Comparison of ENCODE assay signal across 8 cellular contexts in genomic region chr16:79601092-79601977, GRCh38. TPM values are rescaled to one million over a fixed set of nuclear protein-coding genes. Genes with fewer than 3 reads are reported as not detected.
DNase-seq lines count a peak whose midpoint lies in the region; ATAC-seq and TF ChIP-seq lines count a peak whose summit lies in the region.

No MANE protein-coding gene starts in this region.

- peak overlapping the region; percentile 48 for H3K27ac Mint-ChIP-seq in activated T-helper 2 cell treated with anti-CD3 and anti-CD28 coated beads, Interferon-gamma antibody, Interleukin-2, Interleukin-4, amounts not matched to agents 10 μg/mL and 5 μg/mL and 100 μg/mL, durations not matched to agents 14 hours and 24 hours and 36 hours
- peak overlapping the region; percentile 6 for H3K27ac Mint-ChIP-seq in neural crest cell (ENCODE audit: unreplicated experiment)

- H3K4me3 ChIP-seq in AG10803 (ENCODE audit: low read length) = peak overlapping the region; percentile 56

- TF ChIP-seq POLR2A in GM18505 (IDR thresholded peaks at IDR 0.05; ENCODE audit: borderline replicate concordance, extremely low read depth, insufficient read depth, insufficient read length) = no peak

- TF ChIP-seq CTCF in AG10803 (conservative IDR thresholded peaks at IDR 0.05; ENCODE audit: low read length) = no peak
- TF ChIP-seq CTCF in neural crest cell (conservative IDR thresholded peaks at IDR 0.05) = no peak

- ATAC-seq in GM18505 (IDR thresholded peaks at IDR 0.05; ENCODE audit: unreplicated experiment) (no peak), GM19463 (IDR thresholded peaks at IDR 0.05; ENCODE audit: unreplicated experiment) (no peak)

- peak overlapping the region; percentile 96 for H3K4me3 Mint-ChIP-seq in activated T-helper 2 cell treated with anti-CD3 and anti-CD28 coated beads, Interferon-gamma antibody, Interleukin-2, Interleukin-4, amounts not matched to agents 10 μg/mL and 5 μg/mL and 100 μg/mL, durations not matched to agents 14 hours and 24 hours and 36 hours (ENCODE audit: low read depth)
- H3K4me3 Mint-ChIP-seq in neural crest cell = peak overlapping the region; percentile 96

- peaks cover 25% of the 10 kb centered on the region for H3K36me3 Mint-ChIP-seq in activated T-helper 2 cell treated with anti-CD3 and anti-CD28 coated beads, Interferon-gamma antibody, Interleukin-2, Interleukin-4, amounts not matched to agents 10 μg/mL and 5 μg/mL and 100 μg/mL, durations not matched to agents 14 hours and 24 hours and 36 hours (ENCODE audit: low read depth)
- no peaks in the 10 kb centered on the region for H3K36me3 Mint-ChIP-seq in neural crest cell (ENCODE audit: low read depth)

- H3K4me1 Mint-ChIP-seq in activated T-helper 2 cell treated with anti-CD3 and anti-CD28 coated beads, Interferon-gamma antibody, Interleukin-2, Interleukin-4, amounts not matched to agents 10 μg/mL and 5 μg/mL and 100 μg/mL, durations not matched to agents 14 hours and 24 hours and 36 hours (ENCODE audit: low read depth) = peaks cover 47% of the 10 kb centered on the region
- peaks cover 38% of the 10 kb centered on the region for H3K4me1 Mint-ChIP-seq in neural crest cell

- DNase-seq in AG10803 (ENCODE audit: low read depth) (peak; percentile 11), HuH-7.5 (ENCODE audit: low spot score) (peak; percentile 71), foreskin melanocyte (peak; percentile 75), neural crest cell (ENCODE audit: low read depth, low spot score) (peak; percentile 43), epidermal melanocyte (ENCODE audit: insufficient read length, low spot score) (no peak)
- no peak for DNase-seq in activated T-helper 2 cell treated with anti-CD3 and anti-CD28 coated beads, Interferon-gamma antibody, Interleukin-2, Interleukin-4, amounts not matched to agents 10 μg/mL and 5 μg/mL and 100 μg/mL, durations not matched to agents 14 hours and 24 hours and 36 hours (ENCODE audit: low spot score)

- no peaks in the 10 kb centered on the region for H3K9me3 Mint-ChIP-seq in activated T-helper 2 cell treated with anti-CD3 and anti-CD28 coated beads, Interferon-gamma antibody, Interleukin-2, Interleukin-4, amounts not matched to agents 10 μg/mL and 5 μg/mL and 100 μg/mL, durations not matched to agents 14 hours and 24 hours and 36 hours
- no peaks in the 10 kb centered on the region for H3K9me3 Mint-ChIP-seq in neural crest cell

- intact Hi-C loops in activated T-helper 2 cell treated with anti-CD3 and anti-CD28 coated beads, Interferon-gamma antibody, Interleukin-2, Interleukin-4, amounts not matched to agents 10 μg/mL and 5 μg/mL and 100 μg/mL, durations not matched to agents 14 hours and 24 hours and 36 hours (cut with micrococcal nuclease) = loop anchor here (2.0 to 10.0 kb wide), 9 partner anchors 116 to 1099 kb away; no protein-coding TSS in a partner anchor

- H3K27me3 Mint-ChIP-seq in activated T-helper 2 cell treated with anti-CD3 and anti-CD28 coated beads, Interferon-gamma antibody, Interleukin-2, Interleukin-4, amounts not matched to agents 10 μg/mL and 5 μg/mL and 100 μg/mL, durations not matched to agents 14 hours and 24 hours and 36 hours (ENCODE audit: low read depth) = peaks cover 3% of the 10 kb centered on the region
- H3K27me3 Mint-ChIP-seq in neural crest cell (ENCODE audit: low read depth) = peaks cover 32% of the 10 kb centered on the region

RNA-seq across cellular contexts. Expression of gene MAF, which starts 0.8 kb away (rescaled TPM):
- total RNA-seq in activated T-helper 2 cell treated with anti-CD3 and anti-CD28 coated beads, Interferon-gamma antibody, Interleukin-2, Interleukin-4, amounts not matched to agents 10 μg/mL and 5 μg/mL and 100 μg/mL, durations not matched to agents 14 hours and 24 hours and 36 hours = 73.6 and 74.2 TPM in 2 replicates
- total RNA-seq in neural crest cell = 4.1 TPM in 2 replicates

Comparison
In these comparisons a context has a peak if more than half of its experiments do, and no peak if none do; other contexts are left out.
1. DNase-seq: peak in AG10803 (single experiment), HuH-7.5 (single experiment), foreskin melanocyte (single experiment) and neural crest cell (single experiment); none in activated T-helper 2 cell treated with anti-CD3 and anti-CD28 coated beads, Interferon-gamma antibody, Interleukin-2, Interleukin-4, amounts not matched to agents 10 μg/mL and 5 μg/mL and 100 μg/mL, durations not matched to agents 14 hours and 24 hours and 36 hours (single experiment) and epidermal melanocyte (single experiment).
2. RNA of gene MAF, which starts 0.8 kb away (total RNA-seq): 73.6 to 74.2 TPM in activated T-helper 2 cell treated with anti-CD3 and anti-CD28 coated beads, Interferon-gamma antibody, Interleukin-2, Interleukin-4, amounts not matched to agents 10 μg/mL and 5 μg/mL and 100 μg/mL, durations not matched to agents 14 hours and 24 hours and 36 hours; 4.1 TPM in neural crest cell; every median in the first group is over 10 times any median in the second.